20 cellular contexts compared by ENCODE assay signal in genomic region chr1:207998691-207999090, GRCh38.
"Had no signal": no experiment of that assay in that cellular context is flagged by ENCODE, and none has a peak within 500 bp of the region (broad histone marks: within the 10 kb centered on the region; RNA-seq: fewer than 3 reads in every experiment).

No MANE protein-coding gene starts in this region.

- DNase-seq: erythroblast; foreskin keratinocyte; immature natural killer cell; kidney; left cardiac atrium; left ventricle myocardium inferior; lower lobe of right lung; midbrain; nucleus accumbens; pancreas; right cardiac atrium; small intestine; stimulated activated CD4-positive, alpha-beta T cell treated with anti-CD3 and anti-CD28 coated beads, Interleukin-12 subunit alpha, Interleukin-12 subunit beta, amount 100 ng/mL, for 4 hours; stimulated activated naive CD4-positive, alpha-beta T cell; stomach; substantia nigra; transverse colon had no signal

- H3K4me2 ChIP-seq: hepatocyte, neural progenitor cell had no signal

- H3K79me2 ChIP-seq: hepatocyte had no signal

- H3K27me3 ChIP-seq: neural progenitor cell, pancreas, stomach, transverse colon had no signal

- H3K36me3 ChIP-seq: left ventricle myocardium inferior, lower lobe of right lung, neural progenitor cell, pancreas, stomach, thoracic aorta, transverse colon had no signal

- H3K27ac ChIP-seq: foreskin keratinocyte, hepatocyte, left ventricle myocardium inferior, lower lobe of right lung, neural progenitor cell, pancreas, stomach, thoracic aorta, transverse colon had no signal

- H3K4me1 ChIP-seq: foreskin keratinocyte, lower lobe of right lung, neural progenitor cell, pancreas had no signal

- H2AFZ ChIP-seq: hepatocyte, neural progenitor cell had no signal

- H3K9me3 ChIP-seq: lower lobe of right lung, pancreas, thoracic aorta, transverse colon had no signal

- H3K4me3 ChIP-seq: hepatocyte, left ventricle myocardium inferior, lower lobe of right lung, neural progenitor cell, pancreas, stomach, thoracic aorta, transverse colon had no signal

- H3K9ac ChIP-seq: neural progenitor cell had no signal
